Comparison of ENCODE assay signal across 8 cellular contexts in genomic region chr2:168583064-168583709, GRCh38.
DNase-seq lines count a peak whose midpoint lies in the region; ATAC-seq, FAIRE-seq and TF ChIP-seq lines count a peak whose summit lies in the region.

No MANE protein-coding gene starts in this region.

- no peak overlapping the region for H2AFZ ChIP-seq in astrocyte (ENCODE audit: low read depth, low read length)

- H3K9me3 Mint-ChIP-seq in astrocyte (ENCODE audit: unreplicated experiment) (no peaks in the 10 kb centered on the region), osteocyte (ENCODE audit: unreplicated experiment) (no peaks in the 10 kb centered on the region)

- H3K27ac Mint-ChIP-seq in astrocyte (ENCODE audit: unreplicated experiment) (peak overlapping the region; percentile 96), osteocyte (ENCODE audit: unreplicated experiment) (peak overlapping the region; percentile 69)

- no peak for FAIRE-seq in astrocyte (lab: Jason Lieb, UNC)

- no peaks in the 10 kb centered on the region for H3K9me3 ChIP-seq in astrocyte (ENCODE audit: insufficient read depth, low read depth, low read length)

- intact Hi-C loops in posterior cingulate gyrus (cut with DNase I) = no loop called here

- ATAC-seq in GM18867 (IDR thresholded peaks at IDR 0.05; ENCODE audit: unreplicated experiment) (peak; percentile 82), HG02884 (IDR thresholded peaks at IDR 0.05; ENCODE audit: unreplicated experiment) (peak; percentile 44), GM21367 (IDR thresholded peaks at IDR 0.05; ENCODE audit: unreplicated experiment) (no peak)

- no peaks in the 10 kb centered on the region for H3K79me2 ChIP-seq in astrocyte (ENCODE audit: insufficient read depth, low read length)

- H3K4me1 Mint-ChIP-seq in astrocyte (ENCODE audit: low read depth, unreplicated experiment) (peaks cover 27% of the 10 kb centered on the region), osteocyte (ENCODE audit: unreplicated experiment) (peaks cover 22% of the 10 kb centered on the region)

- H3K27me3 ChIP-seq in astrocyte (ENCODE audit: insufficient read depth, low read length) = no peaks in the 10 kb centered on the region

- H3K9ac ChIP-seq in astrocyte (ENCODE audit: low read length) = peak overlapping the region; percentile 38

- H3K27me3 Mint-ChIP-seq in astrocyte (ENCODE audit: low read depth, unreplicated experiment) (no peaks in the 10 kb centered on the region), osteocyte (ENCODE audit: unreplicated experiment) (no peaks in the 10 kb centered on the region)

- H3K4me1 ChIP-seq in astrocyte (ENCODE audit: insufficient read depth, low read length) = peaks cover 15% of the 10 kb centered on the region

- H3K36me3 Mint-ChIP-seq in astrocyte (ENCODE audit: low read depth, unreplicated experiment) = peaks cover 7% of the 10 kb centered on the region
- peaks cover 1% of the 10 kb centered on the region for H3K36me3 Mint-ChIP-seq in osteocyte (ENCODE audit: unreplicated experiment)

- H4K20me1 ChIP-seq in astrocyte (ENCODE audit: insufficient read depth, low read length) = no peaks in the 10 kb centered on the region

- no peak overlapping the region for H3K4me3 Mint-ChIP-seq in astrocyte (ENCODE audit: unreplicated experiment)
- no peak overlapping the region for H3K4me3 Mint-ChIP-seq in osteocyte (ENCODE audit: unreplicated experiment)

- H3K27ac ChIP-seq in astrocyte (ENCODE audit: low read depth, low read length) = peak overlapping the region; percentile 59

- no peak overlapping the region for H3K4me3 ChIP-seq in astrocyte (ENCODE audit: insufficient read depth, low read depth, low read length)

- DNase-seq in astrocyte (ENCODE audit: low read depth) = peak; percentile 43
- no peak for DNase-seq in osteocyte (ENCODE audit: extremely low spot score, unreplicated experiment)
- DNase-seq in posterior cingulate gyrus = no peak
- DNase-seq in NCI-H82 (lab: John Stamatoyannopoulos, UW) = no peak
- no peak for DNase-seq in dermis blood vessel endothelial cell

- no peaks in the 10 kb centered on the region for H3K36me3 ChIP-seq in astrocyte (ENCODE audit: insufficient read depth, low read length)

- TF ChIP-seq CTCF in astrocyte (IDR thresholded peaks at IDR 0.05; ENCODE audit: insufficient read depth, low read depth, low read length) (no peak), osteocyte (IDR thresholded peaks at IDR 0.05) (no peak)

- H3K4me2 ChIP-seq in astrocyte (ENCODE audit: low read length) = peak overlapping the region; percentile 70
